13 cellular contexts compared by ENCODE assay signal in the genomic region with DNA sequence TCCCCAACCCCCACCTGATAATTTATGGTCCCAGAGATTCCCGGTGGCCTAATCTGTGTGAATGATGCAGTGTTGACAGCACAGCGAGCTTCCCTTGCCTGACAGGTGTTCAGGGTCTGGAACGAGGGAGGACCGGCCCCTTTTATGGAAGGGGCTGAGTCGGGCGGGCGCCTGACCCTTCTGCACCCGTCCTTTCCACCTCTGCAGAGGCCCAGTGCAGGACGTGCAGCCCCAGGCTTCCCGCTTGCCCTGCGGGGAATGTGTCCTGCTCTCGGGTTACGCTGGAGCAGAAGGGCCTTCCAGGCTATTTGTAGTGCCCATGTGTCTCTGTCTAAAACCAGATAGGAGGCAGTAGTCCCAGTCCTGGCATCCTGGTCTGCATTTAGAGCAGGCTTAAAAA. TPM values are rescaled to one million over a fixed set of nuclear protein-coding genes. Genes with fewer than 3 reads are reported as not detected.
DNase-seq lines count a peak whose midpoint lies in the region; ATAC-seq and TF ChIP-seq lines count a peak whose summit lies in the region.
"Had no signal": no experiment of that assay in that cellular context is flagged by ENCODE, and none has a peak within 500 bp of the region (broad histone marks: within the 10 kb centered on the region; RNA-seq: fewer than 3 reads in every experiment).

No MANE protein-coding gene starts in this region.

- H3K27me3 ChIP-seq in heart left ventricle (no peaks in the 10 kb centered on the region), gastrocnemius medialis (no peaks in the 10 kb centered on the region), testis (no peaks in the 10 kb centered on the region)

- TF ChIP-seq POLR2A in heart left ventricle (IDR thresholded peaks at IDR 0.05) (no peak), gastrocnemius medialis (IDR thresholded peaks at IDR 0.05) (peak; percentile 54 to 61), testis (IDR thresholded peaks at IDR 0.05) (no peak)

- H3K36me3 ChIP-seq in heart left ventricle (no peaks in the 10 kb centered on the region), gastrocnemius medialis (peaks cover 0 to 19% of the 10 kb centered on the region in 2 donors), testis (ENCODE audit: low read depth, missing control alignments) (no peaks in the 10 kb centered on the region)

- WGBS in heart left ventricle, 4 donors: 35 to 49% (median 48%) methylated on average over 9 to 13 of the region's 13 CpGs
- 81 to 87% methylated on average over 12 to 13 of the region's 13 CpGs for WGBS in testis, 2 donors

- H3K9me3 ChIP-seq in heart left ventricle (no peaks in the 10 kb centered on the region), gastrocnemius medialis (no peaks in the 10 kb centered on the region), testis (no peaks in the 10 kb centered on the region)
- H3K9me3 ChIP-seq: A549 had no signal

- no peak overlapping the region for H3K4me3 ChIP-seq in heart left ventricle
- H3K4me3 ChIP-seq in gastrocnemius medialis: peak overlapping the region in 1 of 4 donors; percentile 23
- H3K4me3 ChIP-seq in testis: no peak overlapping the region
- H3K4me3 ChIP-seq: A549 had no signal

- DNase-seq in NCI-H2171 treated with DMSO at 0.1 percent for 48 hours (lab: John Stamatoyannopoulos, UW) (peak; percentile 70), NCI-H2171 (lab: John Stamatoyannopoulos, UW) (no peak), heart left ventricle (peak in 4 of 5 donors; percentile 64 to 91 (median 79)), gastrocnemius medialis (peak; percentile 89 to 98), testis (no peak)
- DNase-seq: activated CD4-positive, alpha-beta memory T cell treated with anti-CD3 and anti-CD28 coated beads for 36 hours; DMS153; substantia nigra; T-helper 17 cell had no signal

- in situ Hi-C loops in gastrocnemius medialis (cut with MboI; ENCODE audit: low sequenced_read_pairs in 4 of 4): no loop called here

- peaks cover 0 to 59% (median 29%) of the 10 kb centered on the region in 12 donors for H3K4me1 ChIP-seq in heart left ventricle
- peaks cover 81 to 88% of the 10 kb centered on the region in 2 donors for H3K4me1 ChIP-seq in gastrocnemius medialis
- peaks cover 24% of the 10 kb centered on the region for H3K4me1 ChIP-seq in testis

- intact Hi-C loops in heart left ventricle (cut with DNase I) (loop anchor here in 2 of 10 donors (2.0 kb wide), 2 partner anchors 14 to 24 kb away; no protein-coding TSS in a partner anchor), gastrocnemius medialis (cut with DNase I; ENCODE audit: low total_unique reads) (loop anchor here (2.0 kb wide), 1 partner anchor 14 kb away; no protein-coding TSS in a partner anchor), testis (cut with DNase I; ENCODE audit: low total_unique reads) (no loop called here)

- H3K27ac ChIP-seq in heart left ventricle (peak overlapping the region; percentile 77 to 94 (median 86)), gastrocnemius medialis (peak overlapping the region; percentile 86 to 100 (median 94)), testis (no peak overlapping the region)
- H3K27ac ChIP-seq: A549, parathyroid adenoma had no signal

- ATAC-seq in heart left ventricle (peak; percentile 78 to 88 (median 84)), gastrocnemius medialis (peak; percentile 50 to 62), HG03565 (IDR thresholded peaks at IDR 0.05; ENCODE audit: unreplicated experiment) (no peak)
- ATAC-seq: T-helper 17 cell had no signal

- TF ChIP-seq CTCF in heart left ventricle (IDR thresholded peaks at IDR 0.05) (peak in 2 of 12 donors; percentile 27 to 39), gastrocnemius medialis (IDR thresholded peaks at IDR 0.05 in 4 of 5, conservative IDR thresholded peaks at IDR 0.05 in 1 of 5) (peak in 2 of 5 experiments; percentile 25 to 33), testis (IDR thresholded peaks at IDR 0.05) (no peak)

RNA-seq across cellular contexts. Expression of a gene that starts 16.2 kb away (rescaled TPM):
- 10 to 100 TPM; 10.1 to 47.5 (median 18.5) TPM for total RNA-seq in heart left ventricle
- 1 to 10 TPM; 2.1 to 8.2 TPM for polyA plus RNA-seq in heart left ventricle
- 100 to 1,000 TPM; 110 to 588 (median 420) TPM for total RNA-seq in gastrocnemius medialis
- 1 to 10 TPM; 2.6 to 4.3 TPM for total RNA-seq in testis
- 6.9 TPM for polyA plus RNA-seq in testis (ENCODE audit: insufficient read depth, low read depth, low replicate concordance)
- total RNA-seq: activated CD4-positive, alpha-beta memory T cell treated with anti-CD3 and anti-CD28 coated beads for 36 hours; HT-29; T-helper 17 cell had no signal

RNA-seq across cellular contexts. Expression of a gene that starts 40.2 kb away (rescaled TPM):
- not detected for total RNA-seq in heart left ventricle
- polyA plus RNA-seq in heart left ventricle: not detected
- under 1 TPM in 1 of 4 donors, not detected in 3; 0.63 TPM for total RNA-seq in gastrocnemius medialis
- 1 to 10 TPM; 3.8 to 5.9 TPM for total RNA-seq in testis
- polyA plus RNA-seq in testis (ENCODE audit: insufficient read depth, low read depth, low replicate concordance): 2.5 TPM
- total RNA-seq: activated CD4-positive, alpha-beta memory T cell treated with anti-CD3 and anti-CD28 coated beads for 36 hours; T-helper 17 cell had no signal
- polyA plus RNA-seq: A549 had no signal

RNA-seq across cellular contexts. Expression of a gene that starts 40.9 kb away (rescaled TPM):
- total RNA-seq in heart left ventricle (10 to 100 TPM in 1 of 9 donors, under 1 TPM in 5, not detected in 3; 0.23 to 62.4 (median 0.38) TPM), gastrocnemius medialis (not detected), testis (1 to 10 TPM; 1.3 to 2.4 TPM)
- polyA plus RNA-seq in heart left ventricle (not detected), testis (ENCODE audit: insufficient read depth, low read depth, low replicate concordance) (5.2 TPM)
- total RNA-seq: activated CD4-positive, alpha-beta memory T cell treated with anti-CD3 and anti-CD28 coated beads for 36 hours had no signal

RNA-seq across cellular contexts. Expression of a gene that starts 45.4 kb away (rescaled TPM):
- 10 to 100 TPM; 17.4 to 34.8 (median 24.4) TPM for total RNA-seq in heart left ventricle
- 10 to 100 TPM; 15.5 to 27.8 TPM for polyA plus RNA-seq in heart left ventricle
- total RNA-seq in gastrocnemius medialis: 10 to 100 TPM; 42.5 to 60.2 (median 48.9) TPM
- 10 to 100 TPM; 74.1 to 78.9 TPM for total RNA-seq in testis
- polyA plus RNA-seq in testis (ENCODE audit: insufficient read depth, low read depth, low replicate concordance): 32.9 TPM

Comparison
In these comparisons a context has a peak if more than half of its experiments do, and no peak if none do; other contexts are left out.
1. DNase-seq: peak in NCI-H2171 treated with DMSO at 0.1 percent for 48 hours (single experiment), heart left ventricle (4 of 5) and gastrocnemius medialis (2 of 2); none in NCI-H2171 (single experiment) and testis (single experiment).
2. H3K27ac ChIP-seq: peak in heart left ventricle (12 of 12) and gastrocnemius medialis (4 of 4); none in testis (0 of 2).
3. POLR2A ChIP-seq: peak in gastrocnemius medialis (2 of 2); none in heart left ventricle (0 of 2) and testis (single experiment).